Comparison of ENCODE assay signal across 8 cellular contexts in genomic region chr13:113393572-113394503, GRCh38. TPM values are rescaled to one million over a fixed set of nuclear protein-coding genes. Genes with fewer than 3 reads are reported as not detected.
DNase-seq lines count a peak whose midpoint lies in the region; ATAC-seq lines count a peak whose summit lies in the region.

No MANE protein-coding gene starts in this region.

- peak; percentile 95 for ATAC-seq in HG03354 (IDR thresholded peaks at IDR 0.05; ENCODE audit: poor library complexity, severe bottlenecking, unreplicated experiment)
- ATAC-seq in memory B cell (ENCODE audit: low read depth) = peak; percentile 97

- no peaks in the 10 kb centered on the region for H3K9me3 Mint-ChIP-seq in activated CD4-positive, alpha-beta memory T cell treated with anti-CD3 and anti-CD28 coated beads, Interleukin-2, amount 10 ng/mL, durations not matched to agents 7 days and 5 days
- H3K9me3 Mint-ChIP-seq in memory B cell = no peaks in the 10 kb centered on the region

- H3K27ac Mint-ChIP-seq in activated CD4-positive, alpha-beta memory T cell treated with anti-CD3 and anti-CD28 coated beads, Interleukin-2, amount 10 ng/mL, durations not matched to agents 7 days and 5 days = peak overlapping the region; percentile 68
- H3K27ac Mint-ChIP-seq in memory B cell = peak overlapping the region; percentile 57

- CTCF ChIA-PET in activated CD4-positive, alpha-beta memory T cell treated with anti-CD3 and anti-CD28 coated beads, Interleukin-2, amount 10 ng/mL, durations not matched to agents 7 days and 5 days (lab: Charles Lee) = interaction anchor here (0.6 to 4.6 kb wide), 12 partner anchors 9 to 453 kb away, joined by 3 to 35 read pairs (median 3); partner anchors contain the start of gene DCUN1D2

- peak overlapping the region; percentile 81 for H3K4me3 Mint-ChIP-seq in activated CD4-positive, alpha-beta memory T cell treated with anti-CD3 and anti-CD28 coated beads, Interleukin-2, amount 10 ng/mL, durations not matched to agents 7 days and 5 days
- peak overlapping the region; percentile 88 for H3K4me3 Mint-ChIP-seq in memory B cell

- POLR2A ChIA-PET in activated CD4-positive, alpha-beta memory T cell treated with anti-CD3 and anti-CD28 coated beads, Interleukin-2, amount 10 ng/mL, durations not matched to agents 7 days and 5 days (lab: Charles Lee) = no interaction called here

- H3K4me1 Mint-ChIP-seq in activated CD4-positive, alpha-beta memory T cell treated with anti-CD3 and anti-CD28 coated beads, Interleukin-2, amount 10 ng/mL, durations not matched to agents 7 days and 5 days = peaks cover 6% of the 10 kb centered on the region
- peaks cover 5% of the 10 kb centered on the region for H3K4me1 Mint-ChIP-seq in memory B cell

- no peaks in the 10 kb centered on the region for H3K36me3 Mint-ChIP-seq in activated CD4-positive, alpha-beta memory T cell treated with anti-CD3 and anti-CD28 coated beads, Interleukin-2, amount 10 ng/mL, durations not matched to agents 7 days and 5 days (ENCODE audit: low read depth)
- H3K36me3 Mint-ChIP-seq in memory B cell = no peaks in the 10 kb centered on the region

- peaks cover 2% of the 10 kb centered on the region for H3K27me3 Mint-ChIP-seq in activated CD4-positive, alpha-beta memory T cell treated with anti-CD3 and anti-CD28 coated beads, Interleukin-2, amount 10 ng/mL, durations not matched to agents 7 days and 5 days
- H3K27me3 Mint-ChIP-seq in memory B cell = no peaks in the 10 kb centered on the region

- peak in 11 of 14 donors; percentile 17 to 80 (median 45) for DNase-seq in C1 segment of cervical spinal cord (lab: John Stamatoyannopoulos, UW)
- DNase-seq in GM19238 (ENCODE audit: insufficient read length, low spot score) = peak; percentile 87
- DNase-seq in NCI-H69 (lab: John Stamatoyannopoulos, UW) = peak; percentile 94
- peak; percentile 86 for DNase-seq in activated CD4-positive, alpha-beta memory T cell treated with anti-CD3 and anti-CD28 coated beads, Interleukin-2, amount 10 ng/mL, durations not matched to agents 7 days and 5 days
- peak; percentile 78 for DNase-seq in effector CD4-positive, alpha-beta T cell
- DNase-seq in memory B cell (ENCODE audit: low spot score in 2 of 2) = peak; percentile 84 to 86
- DNase-seq in stimulated activated CD8-positive, alpha-beta memory T cell treated with anti-CD3 and anti-CD28 coated beads, Interleukin-12 subunit alpha, Interleukin-12 subunit beta, amount 100 ng/mL, for 24 hours (ENCODE audit: extremely low read depth) = peak; percentile 60

RNA-seq across cellular contexts. Expression of gene GRTP1, which starts 29.9 kb away (rescaled TPM):
- total RNA-seq in activated CD4-positive, alpha-beta memory T cell treated with anti-CD3 and anti-CD28 coated beads, Interleukin-2, amount 10 ng/mL, durations not matched to agents 7 days and 5 days = under 1 TPM in 1 of 2 experiments, not detected in 1; 0.20 TPM

RNA-seq across cellular contexts. Expression of gene ADPRHL1, which starts 59.5 kb away (rescaled TPM):
- total RNA-seq in activated CD4-positive, alpha-beta memory T cell treated with anti-CD3 and anti-CD28 coated beads, Interleukin-2, amount 10 ng/mL, durations not matched to agents 7 days and 5 days = under 1 TPM; 0.71 to 0.75 TPM

Comparison
In these comparisons a context has a peak if more than half of its experiments do, and no peak if none do; other contexts are left out.
1. Peak in every context shown above with its lines: DNase-seq and ATAC-seq.